Comparison of ENCODE assay signal across 8 cellular contexts in the genomic region with DNA sequence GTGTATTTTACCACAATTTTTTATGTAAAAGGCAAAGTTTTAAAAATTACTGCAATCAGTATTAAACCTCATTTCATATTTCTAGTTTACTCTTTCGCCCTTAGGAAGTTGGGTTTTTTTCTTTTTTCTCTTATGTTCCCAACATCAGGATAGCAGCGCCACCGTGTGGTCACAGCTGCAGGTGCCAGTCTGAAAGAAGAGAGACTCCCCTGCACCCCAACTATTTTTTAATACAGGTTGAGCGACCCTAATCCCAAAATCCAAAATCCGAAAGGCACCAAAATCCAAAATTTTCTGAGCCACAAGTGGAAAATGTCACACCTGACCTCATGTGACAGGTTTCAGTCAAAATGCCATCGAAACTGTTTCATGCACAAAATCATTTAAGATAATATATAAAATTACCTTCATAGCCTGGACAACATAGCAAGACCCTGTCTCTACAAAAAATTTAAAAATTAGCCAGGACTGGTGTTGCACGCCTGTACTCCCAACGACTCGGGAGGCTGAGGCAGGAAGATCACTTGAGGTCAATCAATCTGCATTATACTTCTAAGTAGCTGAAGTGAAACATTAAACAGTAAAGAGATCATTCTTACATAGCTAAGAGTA. TPM values are rescaled to one million over a fixed set of nuclear protein-coding genes. Genes with fewer than 3 reads are reported as not detected.
DNase-seq lines count a peak whose midpoint lies in the region; ATAC-seq and TF ChIP-seq lines count a peak whose summit lies in the region.

No MANE protein-coding gene starts in this region.

- TF ChIP-seq CTCF in C4-2B (conservative IDR thresholded peaks at IDR 0.05) (peak; percentile 97), PC-9 (conservative IDR thresholded peaks at IDR 0.05) (peak; percentile 98), fibroblast of mammary gland (conservative IDR thresholded peaks at IDR 0.05; ENCODE audit: control insufficient read depth, insufficient read depth, low read depth, low read length) (peak; percentile 94), neutrophil (IDR thresholded peaks at IDR 0.05) (peak; percentile 75)

- H3K27me3 Mint-ChIP-seq in activated T-cell treated with anti-CD3 and anti-CD28 coated beads, Interleukin-2, amount 50 U/mL, for 4 hours (ENCODE audit: low read depth), result peaks cover 9% of the 10 kb centered on the region

- peak overlapping the region; percentile 50 for H3K4me3 ChIP-seq in PC-9
- no peak overlapping the region for H3K4me3 ChIP-seq in fibroblast of mammary gland (ENCODE audit: control insufficient read depth, low read depth, low read length)
- H3K4me3 ChIP-seq in neutrophil (ENCODE audit: low read depth in 1 of 2, low read length in 1 of 2), result no peak overlapping the region

- peaks cover 12% of the 10 kb centered on the region; the same call in 1 of the 2 replicates for H3F3A ChIP-seq in PC-9 (ENCODE audit: insufficient read depth, low read depth)

- POLR2A ChIA-PET in PC-9 (lab: Charles Lee; ENCODE audit: unreplicated experiment), result no interaction called here

- no peaks in the 10 kb centered on the region for H3K36me3 Mint-ChIP-seq in activated T-cell treated with anti-CD3 and anti-CD28 coated beads, Interleukin-2, amount 50 U/mL, for 4 hours (ENCODE audit: insufficient read depth)

- intact Hi-C loops in PC-9 (cut with micrococcal nuclease; ENCODE audit: unreplicated experiment), result loop anchor here (1.0 to 5.0 kb wide), 5 partner anchors 41 to 470 kb away; a partner anchor contains a TSS

- peak overlapping the region; percentile 80 for H3K4me2 ChIP-seq in PC-9

- no peaks in the 10 kb centered on the region for H3K9me2 ChIP-seq in PC-9 (ENCODE audit: insufficient read depth)

- no peaks in the 10 kb centered on the region for H4K20me1 ChIP-seq in PC-9 (ENCODE audit: insufficient read depth)

- DNase-seq in HS-27A (ENCODE audit: low read depth) (peak; percentile 3), PC-9 (peak; percentile 42 to 70), fibroblast of mammary gland (ENCODE audit: low read depth) (peak; percentile 68), substantia nigra (lab: John Stamatoyannopoulos, UW) (peak in 27 of 49 donors; percentile 8 to 68 (median 36))
- peak; percentile 79 for DNase-seq in activated T-cell treated with anti-CD3 and anti-CD28 coated beads, Interleukin-2, amount 50 U/mL, for 4 hours

- CTCF ChIA-PET in PC-9 (lab: Charles Lee), result interaction anchor here (0.6 to 1.8 kb wide), 5 partner anchors 29 to 1668 kb away, joined by 3 to 7 read pairs (median 4); a partner anchor contains a TSS

- no peaks in the 10 kb centered on the region for H3K79me2 ChIP-seq in PC-9 (ENCODE audit: low read depth)

- H3K36me3 ChIP-seq in PC-9 (ENCODE audit: low read depth) (no peaks in the 10 kb centered on the region), neutrophil (no peaks in the 10 kb centered on the region)

- no peaks in the 10 kb centered on the region for H3K27me3 ChIP-seq in PC-9 (ENCODE audit: insufficient read depth, low read depth)
- peaks cover 77% of the 10 kb centered on the region for H3K27me3 ChIP-seq in neutrophil

- H2AFZ ChIP-seq in PC-9, result peak overlapping the region; percentile 71

- no TSS peak for BruUV-seq in PC-9 (replicated peaks; lab: Mats Ljungman, UMichigan)

- H3K4me1 Mint-ChIP-seq in activated T-cell treated with anti-CD3 and anti-CD28 coated beads, Interleukin-2, amount 50 U/mL, for 4 hours (ENCODE audit: low read depth), result peaks cover 23% of the 10 kb centered on the region

- H3K9me3 ChIP-seq in PC-9 (ENCODE audit: insufficient read depth, low read depth), result no peaks in the 10 kb centered on the region
- H3K9me3 ChIP-seq in neutrophil, result no peaks in the 10 kb centered on the region

- H3K4me1 ChIP-seq in PC-9 (replicated peaks; ENCODE audit: insufficient read depth), result peaks cover 16% of the 10 kb centered on the region
- peaks cover 10 to 11% of the 10 kb centered on the region in 2 experiments for H3K4me1 ChIP-seq in neutrophil (ENCODE audit: control insufficient read depth in 1 of 2, insufficient read depth in 1 of 2, low read depth in 1 of 2, low read length in 1 of 2)

- no peak overlapping the region for H3K27ac ChIP-seq in C4-2B
- no peak overlapping the region for H3K27ac ChIP-seq in PC-9
- H3K27ac ChIP-seq in neutrophil, result no peak overlapping the region
- no peak overlapping the region for H3K27ac ChIP-seq in substantia nigra (ENCODE audit: low read depth, low read length, poor library complexity, severe bottlenecking)

- H3K4me3 Mint-ChIP-seq in activated T-cell treated with anti-CD3 and anti-CD28 coated beads, Interleukin-2, amount 50 U/mL, for 4 hours, result no peak overlapping the region

- H3K9me3 Mint-ChIP-seq in activated T-cell treated with anti-CD3 and anti-CD28 coated beads, Interleukin-2, amount 50 U/mL, for 4 hours, result no peaks in the 10 kb centered on the region

- no peak for ATAC-seq in activated T-cell treated with anti-CD3 and anti-CD28 coated beads, Interleukin-2, amount 50 U/mL, for 4 hours
- ATAC-seq in HG03469 (IDR thresholded peaks at IDR 0.05; ENCODE audit: unreplicated experiment), result no peak

RNA-seq across cellular contexts. Expression of a gene that starts 21.8 kb away (rescaled TPM):
- total RNA-seq in PC-9 (2021), result not detected in 2 replicates
- total RNA-seq in activated T-cell treated with anti-CD3 and anti-CD28 coated beads, Interleukin-2, amount 50 U/mL, for 4 hours, result under 1 TPM in 1 of 3 donors, not detected in 2; 0.25 TPM

RNA-seq across cellular contexts. Expression of a gene that starts 42.8 kb away (rescaled TPM):
- 3.5 and 5.9 TPM in 2 replicates for total RNA-seq in PC-9 (2021)
- total RNA-seq in activated T-cell treated with anti-CD3 and anti-CD28 coated beads, Interleukin-2, amount 50 U/mL, for 4 hours, result 1 to 10 TPM in 2 of 3 donors, under 1 TPM in 1; 0.63 to 1.3 (median 1.1) TPM

RNA-seq across cellular contexts. Expression of a gene that starts 56.3 kb away (rescaled TPM):
- not detected in 2 replicates for total RNA-seq in PC-9 (2021)
- total RNA-seq in activated T-cell treated with anti-CD3 and anti-CD28 coated beads, Interleukin-2, amount 50 U/mL, for 4 hours, result not detected

Comparison
In these comparisons a context has a peak if more than half of its experiments do, and no peak if none do; other contexts are left out.
1. DNase-seq: peak in every context shown above with its lines; median percentile 79 in activated T-cell treated with anti-CD3 and anti-CD28 coated beads, Interleukin-2, amount 50 U/mL, for 4 hours; 68 in fibroblast of mammary gland; 56 in PC-9; 36 in substantia nigra; 3 in HS-27A.